ENCODE assay signal across 21 cellular contexts in the genomic region with DNA sequence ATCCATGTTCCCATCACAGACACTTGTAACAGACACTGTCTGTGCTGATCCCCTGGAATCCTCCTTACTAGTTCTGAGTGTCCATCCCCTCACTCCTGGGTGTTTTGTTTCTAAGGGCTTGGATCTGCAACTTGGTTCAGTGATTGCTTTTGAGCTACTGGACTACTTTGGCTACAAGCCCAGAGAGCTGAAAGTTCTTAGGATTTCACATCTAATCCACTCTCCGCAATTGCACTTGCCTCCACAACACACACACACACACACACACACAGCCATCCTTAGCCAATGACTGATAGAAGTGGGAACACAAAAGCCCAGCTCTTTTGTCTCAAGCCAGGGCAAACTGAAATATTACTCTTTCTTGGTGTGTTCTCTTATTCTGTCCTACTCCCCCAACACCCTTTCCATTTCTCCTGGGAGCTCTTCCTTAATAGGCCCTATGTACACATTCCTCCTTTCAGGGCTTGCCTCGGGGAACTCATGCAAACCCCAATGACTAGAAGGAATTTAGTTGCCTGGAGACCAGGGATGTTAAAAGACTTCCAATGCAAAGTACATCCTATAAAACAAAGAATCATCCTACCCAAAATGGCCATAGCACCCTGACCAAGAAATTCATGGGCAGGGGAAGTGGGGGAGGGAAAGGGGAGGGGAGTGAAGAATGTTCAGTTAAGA.
"Had no signal": no experiment of that assay in that cellular context is flagged by ENCODE, and none has a peak within 500 bp of the region (broad histone marks: within the 10 kb centered on the region; RNA-seq: fewer than 3 reads in every experiment).

No MANE protein-coding gene starts in this region.

- H3K4me3 Mint-ChIP-seq: activated CD4-positive, alpha-beta memory T cell treated with anti-CD3 and anti-CD28 coated beads for 36 hours; activated naive CD4-positive, alpha-beta T cell treated with anti-CD3 and anti-CD28 coated beads for 36 hours; activated naive CD8-positive, alpha-beta T cell treated with anti-CD3 and anti-CD28 coated beads, Interleukin-2, amount 10 ng/mL, durations not matched to agents 7 days and 5 days had no signal

- H3K27ac ChIP-seq: body of pancreas, epithelial cell of prostate, spleen, testis, uterus had no signal

- DNase-seq: activated CD4-positive, alpha-beta memory T cell treated with anti-CD3 and anti-CD28 coated beads for 36 hours; activated CD4-positive, alpha-beta T cell treated with anti-CD3 and anti-CD28 coated beads for 4 hours; activated CD4-positive, CD25-positive, alpha-beta regulatory T cell; activated effector memory CD4-positive, alpha-beta T cell treated with Interleukin-2 at 50 U/mL for 16 hours; activated naive CD4-positive, alpha-beta T cell treated with anti-CD3 and anti-CD28 coated beads for 36 hours; activated naive CD8-positive, alpha-beta T cell treated with anti-CD3 and anti-CD28 coated beads, Interleukin-2, amount 10 ng/mL, durations not matched to agents 7 days and 5 days; activated T-cell treated with anti-CD3 and anti-CD28 coated beads, Interleukin-2, amount 50 U/mL, for 48 hours; body of pancreas; foreskin melanocyte; left cardiac atrium; mesenchymal stem cell; mucosa of descending colon; occipital lobe; spleen; stimulated activated CD4-positive, alpha-beta T cell treated with anti-CD3 and anti-CD28 coated beads, Interleukin-4, amount 100 ng/mL, for 1 hour; stimulated activated naive CD4-positive, alpha-beta T cell; T1000; testis; trophoblast cell; uterus had no signal

- H3K27me3 Mint-ChIP-seq: activated CD4-positive, alpha-beta memory T cell treated with anti-CD3 and anti-CD28 coated beads for 36 hours; activated naive CD8-positive, alpha-beta T cell treated with anti-CD3 and anti-CD28 coated beads, Interleukin-2, amount 10 ng/mL, durations not matched to agents 7 days and 5 days had no signal

- ATAC-seq: body of pancreas, mucosa of descending colon had no signal

- H3K27me3 ChIP-seq: body of pancreas, spleen, testis, uterus had no signal

- H3K36me3 ChIP-seq: spleen, uterus had no signal

- H3K27ac Mint-ChIP-seq: activated CD4-positive, alpha-beta memory T cell treated with anti-CD3 and anti-CD28 coated beads for 36 hours; activated naive CD4-positive, alpha-beta T cell treated with anti-CD3 and anti-CD28 coated beads for 36 hours; activated naive CD8-positive, alpha-beta T cell treated with anti-CD3 and anti-CD28 coated beads, Interleukin-2, amount 10 ng/mL, durations not matched to agents 7 days and 5 days had no signal

- H3K9me3 Mint-ChIP-seq: activated CD4-positive, alpha-beta memory T cell treated with anti-CD3 and anti-CD28 coated beads for 36 hours; activated naive CD4-positive, alpha-beta T cell treated with anti-CD3 and anti-CD28 coated beads for 36 hours; activated naive CD8-positive, alpha-beta T cell treated with anti-CD3 and anti-CD28 coated beads, Interleukin-2, amount 10 ng/mL, durations not matched to agents 7 days and 5 days had no signal

- H3K4me1 ChIP-seq: body of pancreas, spleen, testis, uterus had no signal

- H3K36me3 Mint-ChIP-seq: activated CD4-positive, alpha-beta memory T cell treated with anti-CD3 and anti-CD28 coated beads for 36 hours; activated naive CD8-positive, alpha-beta T cell treated with anti-CD3 and anti-CD28 coated beads, Interleukin-2, amount 10 ng/mL, durations not matched to agents 7 days and 5 days had no signal

- H3K4me3 ChIP-seq: body of pancreas, mucosa of descending colon, spleen, testis, uterus had no signal

- H3K4me1 Mint-ChIP-seq: activated naive CD8-positive, alpha-beta T cell treated with anti-CD3 and anti-CD28 coated beads, Interleukin-2, amount 10 ng/mL, durations not matched to agents 7 days and 5 days had no signal
